In genomic region chr6:14474816-14475215, GRCh38 we compare ENCODE assay signal across 32 cellular contexts.
A peak's percentile ranks its signal among the peaks of the same experiment; 100 is the strongest.
DNase-seq lines count a peak whose midpoint lies in the region; ATAC-seq, FAIRE-seq and TF ChIP-seq lines count a peak whose summit lies in the region.
"Had no signal": no experiment of that assay in that cellular context is flagged by ENCODE, and none has a peak within 500 bp of the region (broad histone marks: within the 10 kb centered on the region; RNA-seq: fewer than 3 reads in every experiment).

No MANE protein-coding gene starts in this region.

- peak; percentile 48 to 62; a peak in 3 of 4 replicates for TF ChIP-seq RAD21 in K562 (CRISPR knock-in tag; conservative IDR thresholded peaks at IDR 0.05 in 1 of 2, IDR thresholded peaks at IDR 0.05 in 1 of 2)

- no peak for TF ChIP-seq EP300 in K562 (IDR thresholded peaks at IDR 0.05; ENCODE audit: low read length)

- H3K9ac ChIP-seq in K562 (ENCODE audit: insufficient read depth in 1 of 2, low read depth in 2 of 2, low read length in 2 of 2) = peak overlapping the region; percentile 7 to 65; a peak in 2 of 4 replicates

- H3K27ac ChIP-seq in KOPT-K1 (ENCODE audit: low read depth, low read length, poor library complexity, severe bottlenecking) (peak overlapping the region; percentile 2), K562 (ENCODE audit: extremely low read depth, low read depth, low read length) (peak overlapping the region; percentile 28)
- H3K27ac ChIP-seq: heart left ventricle, lower lobe of right lung, neutrophil, transverse colon had no signal

- H3K4me1 Mint-ChIP-seq in activated naive CD4-positive, alpha-beta T cell treated with anti-CD3 and anti-CD28 coated beads, Interleukin-2, amount 50 U/mL, for 24 hours = no peaks in the 10 kb centered on the region
- peaks cover 9% of the 10 kb centered on the region for H3K4me1 Mint-ChIP-seq in stimulated activated effector memory CD8-positive, alpha-beta T cell treated with anti-CD3 and anti-CD28 coated beads, Interleukin-12 subunit alpha, Interleukin-12 subunit beta, amount 100 ng/mL, for 72 hours
- H3K4me1 Mint-ChIP-seq: activated CD4-positive, alpha-beta T cell treated with anti-CD3 and anti-CD28 coated beads, Interleukin-2, amount 10 ng/mL, durations not matched to agents 7 days and 5 days; activated CD8-positive, alpha-beta memory T cell treated with anti-CD3 and anti-CD28 coated beads, Interleukin-2, amount 10 ng/mL, durations not matched to agents 7 days and 5 days had no signal

- no peaks in the 10 kb centered on the region for H3K79me2 ChIP-seq in K562 (ENCODE audit: control insufficient read depth, insufficient read depth, low read length)

- H3K4me1 ChIP-seq in K562 (replicated peaks in 1 of 2; ENCODE audit: control insufficient read depth in 2 of 2, insufficient read depth in 2 of 2, low read length in 2 of 2) = peaks cover 28 to 55% of the 10 kb centered on the region in 2 experiments; a peak in 4 of 5 replicates

- POLR2A ChIA-PET in K562 (lab: Yijun Ruan, JAX) = interaction anchor here (0.8 kb wide), 2 partner anchors 76 to 137 kb away, joined by 5 read pairs; no protein-coding TSS in a partner anchor

- H4K20me1 ChIP-seq in K562 (replicated peaks; ENCODE audit: control insufficient read depth, insufficient read depth, low read length) = no peaks in the 10 kb centered on the region

- in situ Hi-C loops in K562 (cut with MboI) = no loop called here

- DNase-seq in activated naive CD4-positive, alpha-beta T cell treated with anti-CD3 and anti-CD28 coated beads, Interleukin-2, amount 50 U/mL, for 72 hours (ENCODE audit: low spot score in 2 of 2) = no peak
- peak; percentile 63 to 78 (median 72) for DNase-seq in K562 (ENCODE audit: extremely low read depth in 1 of 4, low spot score in 3 of 4)
- DNase-seq in stimulated activated effector memory CD8-positive, alpha-beta T cell treated with anti-CD3 and anti-CD28 coated beads, Interleukin-12 subunit alpha, Interleukin-12 subunit beta, amount 100 ng/mL, for 72 hours (ENCODE audit: low spot score in 2 of 2) = no peak
- no peak for DNase-seq in GDM1 (lab: John Stamatoyannopoulos, UW)
- no peak for DNase-seq in AG20443 (ENCODE audit: low spot score)
- DNase-seq in HT-29 (ENCODE audit: low spot score) = no peak
- DNase-seq: ACHN; activated CD4-positive, alpha-beta T cell treated with anti-CD3 and anti-CD28 coated beads, Interleukin-2, amount 10 ng/mL, durations not matched to agents 7 days and 5 days; activated CD8-positive, alpha-beta memory T cell treated with anti-CD3 and anti-CD28 coated beads, Interleukin-2, amount 10 ng/mL, durations not matched to agents 7 days and 5 days; activated naive CD4-positive, alpha-beta T cell treated with Interleukin-2 at 50 U/mL for 16 hours; amniotic stem cell; dermis blood vessel endothelial cell; foreskin fibroblast; GF-D8; GOT3; heart left ventricle; KG1; kidney glomerular epithelial cell; lower lobe of right lung; midbrain; naive B cell; NCI-H1417; NCI-H2029 treated with DMSO at 0.1 percent for 48 hours; transverse colon had no signal

- H3K36me3 Mint-ChIP-seq in activated naive CD4-positive, alpha-beta T cell treated with anti-CD3 and anti-CD28 coated beads, Interleukin-2, amount 50 U/mL, for 24 hours = peaks cover 2% of the 10 kb centered on the region
- peaks cover 0 to 4% of the 10 kb centered on the region in 2 donors for H3K36me3 Mint-ChIP-seq in activated naive CD4-positive, alpha-beta T cell treated with anti-CD3 and anti-CD28 coated beads, Interleukin-2, amount 50 U/mL, for 72 hours
- H3K36me3 Mint-ChIP-seq in stimulated activated effector memory CD8-positive, alpha-beta T cell treated with anti-CD3 and anti-CD28 coated beads, Interleukin-12 subunit alpha, Interleukin-12 subunit beta, amount 100 ng/mL, for 72 hours = no peaks in the 10 kb centered on the region

- H3K9me3 ChIP-seq in KOPT-K1 (ENCODE audit: insufficient read depth, low read length, poor library complexity, severe bottlenecking) = peaks cover 32% of the 10 kb centered on the region
- H3K9me3 ChIP-seq in K562 (replicated peaks; ENCODE audit: control insufficient read depth, insufficient read depth, low read depth, low read length) = no peaks in the 10 kb centered on the region; the same call in 1 of the 2 replicates
- H3K9me3 ChIP-seq: esophagus muscularis mucosa, heart left ventricle, lower lobe of right lung, neutrophil, transverse colon had no signal

- no peak overlapping the region for H3K4me3 Mint-ChIP-seq in activated naive CD4-positive, alpha-beta T cell treated with anti-CD3 and anti-CD28 coated beads, Interleukin-2, amount 50 U/mL, for 24 hours
- H3K4me3 Mint-ChIP-seq in stimulated activated effector memory CD8-positive, alpha-beta T cell treated with anti-CD3 and anti-CD28 coated beads, Interleukin-12 subunit alpha, Interleukin-12 subunit beta, amount 100 ng/mL, for 72 hours = no peak overlapping the region
- H3K4me3 Mint-ChIP-seq: activated CD4-positive, alpha-beta T cell treated with anti-CD3 and anti-CD28 coated beads, Interleukin-2, amount 10 ng/mL, durations not matched to agents 7 days and 5 days; activated CD8-positive, alpha-beta memory T cell treated with anti-CD3 and anti-CD28 coated beads, Interleukin-2, amount 10 ng/mL, durations not matched to agents 7 days and 5 days; activated T-helper 1 cell treated with anti-CD3 and anti-CD28 coated beads, Interleukin-12 subunit alpha, Interleukin-12 subunit beta, Interleukin-2, Interleukin-4 antibody, amounts not matched to agents 30 ng/mL and 10 ng/mL and 1 ng/mL, durations not matched to agents 14 hours and 24 hours and 36 hours; brain; naive B cell had no signal

- H3K27me3 Mint-ChIP-seq in activated naive CD4-positive, alpha-beta T cell treated with anti-CD3 and anti-CD28 coated beads, Interleukin-2, amount 50 U/mL, for 24 hours = no peaks in the 10 kb centered on the region
- H3K27me3 Mint-ChIP-seq: activated CD4-positive, alpha-beta T cell treated with anti-CD3 and anti-CD28 coated beads, Interleukin-2, amount 10 ng/mL, durations not matched to agents 7 days and 5 days; activated CD8-positive, alpha-beta memory T cell treated with anti-CD3 and anti-CD28 coated beads, Interleukin-2, amount 10 ng/mL, durations not matched to agents 7 days and 5 days; naive B cell; progenitor cell of endocrine pancreas had no signal

- H2AFZ ChIP-seq in K562 (ENCODE audit: low read depth, low read length) = peak overlapping the region; percentile 76

- H3K9me1 ChIP-seq in K562 (ENCODE audit: control insufficient read depth, insufficient read depth, low read length) = peaks cover 3% of the 10 kb centered on the region

- H3K4me2 ChIP-seq in K562 (ENCODE audit: insufficient read depth, low read length) = peak overlapping the region; percentile 9

- H3K9me3 Mint-ChIP-seq in activated naive CD4-positive, alpha-beta T cell treated with anti-CD3 and anti-CD28 coated beads, Interleukin-2, amount 50 U/mL, for 24 hours = no peaks in the 10 kb centered on the region
- H3K9me3 Mint-ChIP-seq in activated naive CD4-positive, alpha-beta T cell treated with anti-CD3 and anti-CD28 coated beads, Interleukin-2, amount 50 U/mL, for 72 hours = peaks cover 0 to 5% of the 10 kb centered on the region in 2 donors
- no peaks in the 10 kb centered on the region for H3K9me3 Mint-ChIP-seq in stimulated activated effector memory CD8-positive, alpha-beta T cell treated with anti-CD3 and anti-CD28 coated beads, Interleukin-12 subunit alpha, Interleukin-12 subunit beta, amount 100 ng/mL, for 72 hours

- BruUV-seq in K562 (replicated peaks; lab: Mats Ljungman, UMichigan) = no TSS peak

- TF ChIP-seq CTCF in K562 (IDR thresholded peaks at IDR 0.05 in 2 of 3, conservative IDR thresholded peaks at IDR 0.05 in 1 of 3; ENCODE audit: insufficient read depth in 2 of 3, low read depth in 1 of 3, low read length in 3 of 3) = peak; percentile 27 to 44 (median 38); a peak in 4 of 6 replicates

- FAIRE-seq in K562 (lab: Jason Lieb, UNC) = peak; percentile 52

- ATAC-seq in activated naive CD4-positive, alpha-beta T cell treated with anti-CD3 and anti-CD28 coated beads, Interleukin-2, amount 50 U/mL, for 72 hours = no peak
- ATAC-seq in K562 = peak; percentile 64
- ATAC-seq in stimulated activated effector memory CD8-positive, alpha-beta T cell treated with anti-CD3 and anti-CD28 coated beads, Interleukin-12 subunit alpha, Interleukin-12 subunit beta, amount 100 ng/mL, for 72 hours = peak; percentile 79
- ATAC-seq: activated CD8-positive, alpha-beta memory T cell treated with anti-CD3 and anti-CD28 coated beads, Interleukin-2, amount 10 ng/mL, durations not matched to agents 7 days and 5 days; heart left ventricle; lower lobe of right lung; sciatic nerve had no signal

- peak overlapping the region; percentile 36 for H3K27ac Mint-ChIP-seq in activated naive CD4-positive, alpha-beta T cell treated with anti-CD3 and anti-CD28 coated beads, Interleukin-2, amount 50 U/mL, for 24 hours
- H3K27ac Mint-ChIP-seq in activated naive CD4-positive, alpha-beta T cell treated with anti-CD3 and anti-CD28 coated beads, Interleukin-2, amount 50 U/mL, for 72 hours = peak overlapping the region in 1 of 2 donors; percentile 11
- H3K27ac Mint-ChIP-seq in stimulated activated effector memory CD8-positive, alpha-beta T cell treated with anti-CD3 and anti-CD28 coated beads, Interleukin-12 subunit alpha, Interleukin-12 subunit beta, amount 100 ng/mL, for 72 hours = no peak overlapping the region
- H3K27ac Mint-ChIP-seq: activated CD4-positive, alpha-beta T cell treated with anti-CD3 and anti-CD28 coated beads, Interleukin-2, amount 10 ng/mL, durations not matched to agents 7 days and 5 days; activated CD8-positive, alpha-beta memory T cell treated with anti-CD3 and anti-CD28 coated beads, Interleukin-2, amount 10 ng/mL, durations not matched to agents 7 days and 5 days; activated T-helper 1 cell treated with anti-CD3 and anti-CD28 coated beads, Interleukin-12 subunit alpha, Interleukin-12 subunit beta, Interleukin-2, Interleukin-4 antibody, amounts not matched to agents 30 ng/mL and 10 ng/mL and 1 ng/mL, durations not matched to agents 14 hours and 24 hours and 36 hours; progenitor cell of endocrine pancreas had no signal

- CTCF ChIA-PET in K562 (lab: Yijun Ruan, JAX; ENCODE audit: low intra/inter-chr PET ratio) = no interaction called here

- WGBS in K562 (ENCODE audit: insufficient coverage, low coverage, missing lambda C conversion rate) = 14% methylated on average over 2 of the region's 2 CpGs

- H3K4me3 ChIP-seq in K562 = no peak overlapping the region
- H3K4me3 ChIP-seq: esophagus muscularis mucosa, heart left ventricle, lower lobe of right lung, transverse colon had no signal

- H3K27me3 ChIP-seq in K562 (ENCODE audit: control insufficient read depth in 2 of 2, insufficient read depth in 2 of 2, low read length in 2 of 2) = no peaks in the 10 kb centered on the region
- H3K27me3 ChIP-seq: esophagus muscularis mucosa, heart left ventricle, transverse colon had no signal

- TF ChIP-seq POLR2A in K562 (conservative IDR thresholded peaks at IDR 0.05) = no peak

- intact Hi-C loops in K562 (cut with micrococcal nuclease) = loop anchor here (5.0 kb wide), 1 partner anchor 237 kb away; no protein-coding TSS in a partner anchor

- H3K36me3 ChIP-seq in KOPT-K1 (ENCODE audit: insufficient read depth, low read length) (no peaks in the 10 kb centered on the region), K562 (ENCODE audit: control insufficient read depth, insufficient read depth, low read length) (no peaks in the 10 kb centered on the region)
- H3K36me3 ChIP-seq: esophagus muscularis mucosa, heart left ventricle, lower lobe of right lung, neutrophil, transverse colon had no signal

Comparison
In these comparisons a context has a peak if more than half of its experiments do, and no peak if none do; other contexts are left out.
1. ATAC-seq: peak in K562 (single experiment) and stimulated activated effector memory CD8-positive, alpha-beta T cell treated with anti-CD3 and anti-CD28 coated beads, Interleukin-12 subunit alpha, Interleukin-12 subunit beta, amount 100 ng/mL, for 72 hours (single experiment); none in activated naive CD4-positive, alpha-beta T cell treated with anti-CD3 and anti-CD28 coated beads, Interleukin-2, amount 50 U/mL, for 72 hours (0 of 2).
2. DNase-seq: peak in K562 (4 of 4); none in activated naive CD4-positive, alpha-beta T cell treated with anti-CD3 and anti-CD28 coated beads, Interleukin-2, amount 50 U/mL, for 72 hours (0 of 2), stimulated activated effector memory CD8-positive, alpha-beta T cell treated with anti-CD3 and anti-CD28 coated beads, Interleukin-12 subunit alpha, Interleukin-12 subunit beta, amount 100 ng/mL, for 72 hours (0 of 2), GDM1 (single experiment), AG20443 (single experiment) and HT-29 (single experiment).